In genomic region chr6:37171970-37172812, GRCh38 we compare ENCODE assay signal across 8 cellular contexts. TPM values are rescaled to one million over a fixed set of nuclear protein-coding genes. Genes with fewer than 3 reads are reported as not detected.
DNase-seq lines count a peak whose midpoint lies in the region; ATAC-seq and TF ChIP-seq lines count a peak whose summit lies in the region.

No MANE protein-coding gene starts in this region.

- peak overlapping the region; percentile 88 to 89 for H3K9ac ChIP-seq in colonic mucosa (ENCODE audit: low read depth in 2 of 2, low read length in 2 of 2)

- H3K9me3 ChIP-seq in colonic mucosa: no peaks in the 10 kb centered on the region

- no peaks in the 10 kb centered on the region for H3K27me3 ChIP-seq in colonic mucosa

- peak; percentile 91 for TF ChIP-seq CTCF in colonic mucosa (IDR thresholded peaks at IDR 0.05)

- H3K27ac ChIP-seq in colonic mucosa: peak overlapping the region; percentile 94

- ATAC-seq in HG03432 (IDR thresholded peaks at IDR 0.05; ENCODE audit: unreplicated experiment): peak; percentile 15
- ATAC-seq in GM18858 (IDR thresholded peaks at IDR 0.05; ENCODE audit: unreplicated experiment): no peak

- peaks cover 13% of the 10 kb centered on the region for H3K36me3 ChIP-seq in colonic mucosa

- no peaks in the 10 kb centered on the region for H3K4me1 ChIP-seq in colonic mucosa

- H3K4me3 ChIP-seq in colonic mucosa: peak overlapping the region; percentile 90

- intact Hi-C loops in colonic mucosa (cut with DNase I): loop anchor here (2.0 to 5.0 kb wide), 2 partner anchors 35 to 121 kb away; no protein-coding TSS in a partner anchor

- DNase-seq in DMS 273 treated with DMSO at 0.1 percent for 48 hours (lab: John Stamatoyannopoulos, UW) (peak; percentile 58), NCI-H526 treated with DMSO at 0.1 percent for 48 hours (lab: John Stamatoyannopoulos, UW) (peak; percentile 89), colonic mucosa (peak; percentile 97), kidney tubule cell (ENCODE audit: low spot score) (peak; percentile 95)
- peak; percentile 93 for DNase-seq in activated CD4-positive, alpha-beta T cell treated with anti-CD3 and anti-CD28 coated beads for 48 hours
- peak; percentile 80 to 87 for DNase-seq in stimulated activated CD4-positive, alpha-beta T cell treated with anti-CD3 and anti-CD28 coated beads, Interleukin-15, amount 100 ng/mL, for 48 hours (ENCODE audit: low read depth in 2 of 2)

RNA-seq across cellular contexts. Expression of gene PIM1, which starts 2.2 kb away (rescaled TPM):
- 10 to 100 TPM; 15.6 to 26.2 TPM for total RNA-seq in colonic mucosa
